ENCODE assay signal across 8 cellular contexts in the genomic region with DNA sequence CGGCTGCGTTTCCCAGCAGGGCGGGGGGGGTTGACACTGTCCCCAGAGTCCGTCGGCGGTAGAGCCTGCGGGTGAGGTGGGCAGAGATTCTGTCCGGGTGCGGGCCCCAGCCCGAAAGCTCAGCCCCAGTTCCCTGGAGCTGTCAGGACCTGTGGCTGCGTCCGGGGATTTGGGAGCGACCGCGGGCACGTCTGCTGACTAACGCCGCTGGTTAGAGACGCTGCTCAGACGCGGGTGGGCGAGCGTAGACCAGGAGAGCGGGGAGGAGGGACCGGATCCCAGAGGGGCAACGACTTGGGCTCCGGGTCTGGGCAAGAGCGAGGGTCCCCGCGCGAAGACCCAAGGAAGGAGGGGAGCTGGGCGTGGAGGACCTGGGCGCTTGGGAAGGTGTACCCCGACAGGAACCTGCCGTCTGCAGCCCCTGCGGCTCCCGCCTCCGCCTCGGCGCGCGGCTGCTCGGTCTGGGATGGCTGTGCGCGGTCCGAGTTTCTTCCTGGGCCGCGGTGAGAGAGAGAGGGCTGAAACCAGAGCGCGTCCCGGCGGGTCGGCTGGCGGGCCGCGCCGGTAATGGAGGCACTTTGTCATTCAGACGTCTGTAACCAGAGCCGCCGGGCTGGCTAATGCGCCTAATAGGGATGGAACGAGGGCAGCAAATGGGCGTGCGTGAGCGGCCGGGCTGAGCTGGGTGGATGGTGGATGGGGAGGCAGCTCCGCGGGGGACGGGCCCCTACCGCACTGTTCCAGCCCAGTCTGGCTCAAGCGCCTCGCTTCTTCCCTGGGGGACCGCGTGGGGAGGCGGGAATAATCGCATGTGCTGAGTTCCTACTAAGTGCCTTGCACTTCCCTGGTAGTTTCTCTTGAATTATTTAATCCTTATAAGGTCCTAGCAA. TPM values are rescaled to one million over a fixed set of nuclear protein-coding genes. Genes with fewer than 3 reads are reported as not detected.
DNase-seq lines count a peak whose midpoint lies in the region; ATAC-seq and TF ChIP-seq lines count a peak whose summit lies in the region.

No MANE protein-coding gene starts in this region.

- intact Hi-C loops in lower lobe of right lung (cut with DNase I): no loop called here
- intact Hi-C loops in tibial artery (cut with DNase I; ENCODE audit: low total_unique reads): loop anchor here (5.0 kb wide), 1 partner anchor 60 kb away; no protein-coding TSS in a partner anchor

- H3K27me3 ChIP-seq in lower lobe of right lung (ENCODE audit: low read depth) (peaks cover 80% of the 10 kb centered on the region), tibial artery (peaks cover 0 to 28% of the 10 kb centered on the region in 2 donors)

- POLR2A ChIA-PET in HEK293T (lab: Yijun Ruan, JAX): interaction anchor here (0.8 to 0.9 kb wide), 2 partner anchors 47 to 180 kb away, joined by 3 to 4 read pairs; no protein-coding TSS in a partner anchor
- POLR2A ChIA-PET in RWPE1 (lab: Yijun Ruan, JAX; ENCODE audit: low non-redundant PET): no interaction called here

- CTCF ChIA-PET in HEK293T (lab: Yijun Ruan, JAX): interaction anchor here (0.6 to 2.5 kb wide), 13 partner anchors 9 to 206 kb away, joined by 3 to 17 read pairs (median 4); no protein-coding TSS in a partner anchor
- CTCF ChIA-PET in RWPE1 (lab: Yijun Ruan, JAX): interaction anchor here (0.5 to 4.0 kb wide), 21 partner anchors 8 to 242 kb away, joined by 3 to 90 read pairs (median 4); no protein-coding TSS in a partner anchor

- DNase-seq in HEK293T (ENCODE audit: extremely low spot score) (peak; percentile 61), RWPE1 (ENCODE audit: low spot score) (peak; percentile 37), coronary artery (ENCODE audit: low spot score) (peak; percentile 88), lower lobe of right lung (no peak), tibial artery (peak; percentile 76 to 93), NCI-H1092 treated with DMSO at 0.1 percent for 48 hours (lab: John Stamatoyannopoulos, UW) (no peak)
- no peak for DNase-seq in activated CD4-positive, CD25-positive, alpha-beta regulatory T cell (lab: John Stamatoyannopoulos, UW)

- H3K27ac ChIP-seq in RWPE1 (peak overlapping the region; percentile 5; the same call in 1 of the 2 replicates), coronary artery (peak overlapping the region; percentile 58 to 68), lower lobe of right lung (no peak overlapping the region), tibial artery (peak overlapping the region; percentile 39 to 57)

- ATAC-seq in lower lobe of right lung (peak; percentile 6 to 17), HG02981 (IDR thresholded peaks at IDR 0.05; ENCODE audit: unreplicated experiment) (no peak)

- H3K4me1 ChIP-seq in lower lobe of right lung: peaks cover 29% of the 10 kb centered on the region
- H3K4me1 ChIP-seq in tibial artery: peaks cover 0 to 39% (median 34%) of the 10 kb centered on the region in 4 donors

- TF ChIP-seq CTCF in RWPE1 (conservative IDR thresholded peaks at IDR 0.05; ENCODE audit: low read depth): no peak
- TF ChIP-seq CTCF in coronary artery (IDR thresholded peaks at IDR 0.05): no peak
- no peak for TF ChIP-seq CTCF in lower lobe of right lung (IDR thresholded peaks at IDR 0.05)
- peak in 1 of 2 experiments; percentile 6 for TF ChIP-seq CTCF in tibial artery (IDR thresholded peaks at IDR 0.05)

- peak overlapping the region; percentile 73 for H3K4me3 ChIP-seq in coronary artery
- H3K4me3 ChIP-seq in lower lobe of right lung: peak overlapping the region; percentile 54
- H3K4me3 ChIP-seq in tibial artery: peak overlapping the region; percentile 49 to 63

- no peaks in the 10 kb centered on the region for H3K36me3 ChIP-seq in lower lobe of right lung
- H3K36me3 ChIP-seq in tibial artery: no peaks in the 10 kb centered on the region

- H3K9me3 ChIP-seq in lower lobe of right lung: no peaks in the 10 kb centered on the region
- no peaks in the 10 kb centered on the region for H3K9me3 ChIP-seq in tibial artery

TF ChIP-seq in HEK293T, 16 proteins besides CTCF, POLR2A, EP300 and RAD21:
- TF ChIP-seq, protein P1, sequence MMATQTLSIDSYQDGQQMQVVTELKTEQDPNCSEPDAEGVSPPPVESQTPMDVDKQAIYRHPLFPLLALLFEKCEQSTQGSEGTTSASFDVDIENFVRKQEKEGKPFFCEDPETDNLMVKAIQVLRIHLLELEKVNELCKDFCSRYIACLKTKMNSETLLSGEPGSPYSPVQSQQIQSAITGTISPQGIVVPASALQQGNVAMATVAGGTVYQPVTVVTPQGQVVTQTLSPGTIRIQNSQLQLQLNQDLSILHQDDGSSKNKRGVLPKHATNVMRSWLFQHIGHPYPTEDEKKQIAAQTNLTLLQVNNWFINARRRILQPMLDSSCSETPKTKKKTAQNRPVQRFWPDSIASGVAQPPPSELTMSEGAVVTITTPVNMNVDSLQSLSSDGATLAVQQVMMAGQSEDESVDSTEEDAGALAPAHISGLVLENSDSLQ (IDR thresholded peaks at IDR 0.05): peak; percentile 58; the same call in 1 of the 2 replicates
- TF ChIP-seq LEF1 (IDR thresholded peaks at IDR 0.05; ENCODE audit: borderline replicate concordance) (no peak), FOXM1 (IDR thresholded peaks at IDR 0.05; ENCODE audit: borderline replicate concordance) (no peak), L3MBTL2 (conservative IDR thresholded peaks at IDR 0.05) (peak; percentile 29)

RNA-seq across cellular contexts. Expression of gene NGFR, which starts 2.3 kb away (rescaled TPM):
- total RNA-seq in lower lobe of right lung: 2.3 TPM

Comparison
In these comparisons a context has a peak if more than half of its experiments do, and no peak if none do; other contexts are left out.
1. DNase-seq: peak in HEK293T (single experiment), RWPE1 (single experiment), coronary artery (single experiment) and tibial artery (2 of 2); none in lower lobe of right lung (single experiment), NCI-H1092 treated with DMSO at 0.1 percent for 48 hours (single experiment) and activated CD4-positive, CD25-positive, alpha-beta regulatory T cell (0 of 4).
2. Peak in every context shown above with its lines, with median percentiles within 50 percentile points of each other: H3K4me3 ChIP-seq.